In the genomic region with DNA sequence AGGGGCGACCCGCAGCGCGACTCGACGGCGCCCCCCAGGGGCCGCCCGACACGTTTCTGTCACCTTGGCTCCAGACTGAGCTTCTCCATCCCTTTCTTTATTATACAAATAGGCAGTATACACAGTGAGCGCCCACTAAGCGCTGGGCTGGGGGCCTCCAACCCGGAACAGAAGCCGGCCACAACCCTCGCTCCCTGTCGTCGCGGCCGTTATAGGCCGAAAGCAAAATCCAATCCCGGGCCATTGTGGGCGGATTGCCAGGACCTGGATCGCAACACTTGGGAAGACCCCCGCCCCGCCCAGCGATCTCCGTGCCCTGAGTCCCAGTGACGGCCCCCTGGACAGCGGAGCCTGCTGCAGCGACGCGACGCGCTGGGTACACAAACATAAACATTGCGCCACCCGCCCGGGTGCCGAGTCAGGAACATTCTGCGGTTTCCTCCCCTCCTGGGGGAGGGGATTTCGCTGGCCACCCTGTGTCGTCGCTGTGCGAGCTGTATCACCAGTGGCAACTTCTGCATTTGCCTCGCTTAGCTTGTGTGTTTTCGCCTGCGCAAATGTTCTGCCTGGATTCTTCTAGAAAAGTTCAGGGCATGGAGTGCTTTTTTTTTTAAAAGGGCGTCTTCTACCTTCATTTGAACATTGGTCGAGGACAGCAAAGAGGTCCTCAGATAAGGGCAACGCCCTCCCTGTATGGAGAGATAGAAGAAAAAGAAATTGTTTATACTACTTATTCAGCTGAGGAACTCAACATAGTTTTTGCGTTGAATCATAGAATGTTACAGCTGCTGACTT, we compare ENCODE assay signal across 7 cellular contexts. TPM values are rescaled to one million over a fixed set of nuclear protein-coding genes. Genes with fewer than 3 reads are reported as not detected.
DNase-seq lines count a peak whose midpoint lies in the region; ATAC-seq and TF ChIP-seq lines count a peak whose summit lies in the region.

No MANE protein-coding gene starts in this region.

- H3K27ac ChIP-seq in duodenal mucosa (ENCODE audit: low read depth, low read length): peak overlapping the region; percentile 98
- peak overlapping the region; percentile 98 to 100 for H3K27ac ChIP-seq in lung (ENCODE audit: low read depth in 1 of 2, low read length in 1 of 2)

- peak overlapping the region; percentile 93 to 99 for H3K9ac ChIP-seq in duodenal mucosa (ENCODE audit: low read depth in 1 of 2, low read length in 2 of 2)

- ATAC-seq in GM18505 (IDR thresholded peaks at IDR 0.05; ENCODE audit: unreplicated experiment) (peak; percentile 34), HG03097 (IDR thresholded peaks at IDR 0.05; ENCODE audit: low FRiP score, unreplicated experiment) (peak; percentile 35), lung (ENCODE audit: insufficient read depth, low FRiP score) (peak; percentile 31)

- TF ChIP-seq POLR2A in GM18505 (IDR thresholded peaks at IDR 0.05; ENCODE audit: borderline replicate concordance, extremely low read depth, insufficient read depth, insufficient read length): peak; percentile 43

- H3K4me3 ChIP-seq in duodenal mucosa (ENCODE audit: low read depth in 1 of 2, low read length in 2 of 2) (peak overlapping the region; percentile 71 to 74), lung (peak overlapping the region; percentile 39)

- peak; percentile 50 for TF ChIP-seq CTCF in lung (IDR thresholded peaks at IDR 0.05; ENCODE audit: control extremely low read depth, extremely low read depth)

- CTCF ChIA-PET in activated CD4-positive, alpha-beta memory T cell treated with anti-CD3 and anti-CD28 coated beads for 36 hours (lab: Charles Lee): interaction anchor here (0.6 to 5.0 kb wide), 20 partner anchors 10 to 492 kb away, joined by 3 to 47 read pairs (median 4); partner anchors contain the start of gene RPL26L1

- POLR2A ChIA-PET in activated CD4-positive, alpha-beta memory T cell treated with anti-CD3 and anti-CD28 coated beads for 36 hours (lab: Charles Lee): interaction anchor here (0.8 to 2.4 kb wide), 6 partner anchors 9 to 263 kb away, joined by 3 to 10 read pairs (median 5); partner anchors contain the start of gene ATP6V0E1

- DNase-seq in NCI-H748 treated with DMSO at 0.1 percent for 48 hours (lab: John Stamatoyannopoulos, UW) (peak; percentile 89), lung (ENCODE audit: low spot score) (peak; percentile 97)
- peak; percentile 86 for DNase-seq in activated CD4-positive, alpha-beta memory T cell treated with anti-CD3 and anti-CD28 coated beads for 36 hours
- peak in 2 of 3 experiments; percentile 40 to 68 for DNase-seq in stimulated activated CD4-positive, alpha-beta T cell treated with anti-CD3 and anti-CD28 coated beads, TNF-alpha, amount 100 ng/mL, for 24 hours (ENCODE audit: low read depth in 3 of 3)

- peak overlapping the region; percentile 81 for H3K4me3 Mint-ChIP-seq in activated CD4-positive, alpha-beta memory T cell treated with anti-CD3 and anti-CD28 coated beads for 36 hours

- H3K27me3 Mint-ChIP-seq in activated CD4-positive, alpha-beta memory T cell treated with anti-CD3 and anti-CD28 coated beads for 36 hours: no peaks in the 10 kb centered on the region

- H3K27ac Mint-ChIP-seq in activated CD4-positive, alpha-beta memory T cell treated with anti-CD3 and anti-CD28 coated beads for 36 hours: peak overlapping the region; percentile 92

- H3K27me3 ChIP-seq in duodenal mucosa (ENCODE audit: control insufficient read depth in 1 of 2, insufficient read depth in 2 of 2, low read length in 2 of 2): no peaks in the 10 kb centered on the region
- H3K27me3 ChIP-seq in lung (ENCODE audit: control insufficient read depth, insufficient read depth): no peaks in the 10 kb centered on the region

- WGBS in lung, 2 donors: 1 to 2% methylated on average over 50 of the region's 50 CpGs

- intact Hi-C loops in activated CD4-positive, alpha-beta memory T cell treated with anti-CD3 and anti-CD28 coated beads for 36 hours (cut with micrococcal nuclease): loop anchor here (1.0 to 10.0 kb wide), 9 partner anchors 35 to 1385 kb away; partner anchors contain the start of genes FBXW11, NPM1 and STC2

- H3K36me3 Mint-ChIP-seq in activated CD4-positive, alpha-beta memory T cell treated with anti-CD3 and anti-CD28 coated beads for 36 hours: peaks cover 10% of the 10 kb centered on the region

- peaks cover 65% of the 10 kb centered on the region for H3K4me1 Mint-ChIP-seq in activated CD4-positive, alpha-beta memory T cell treated with anti-CD3 and anti-CD28 coated beads for 36 hours (ENCODE audit: low read depth)

- H3K4me1 ChIP-seq in duodenal mucosa (ENCODE audit: control insufficient read depth in 1 of 2, insufficient read depth in 2 of 2, low read length in 2 of 2) (peaks cover 60 to 70% of the 10 kb centered on the region in 2 donors), lung (ENCODE audit: control insufficient read depth in 2 of 2, insufficient read depth in 2 of 2, low read length in 2 of 2) (peaks cover 0 to 23% of the 10 kb centered on the region in 2 donors)

- no peaks in the 10 kb centered on the region for H3K9me3 ChIP-seq in duodenal mucosa (ENCODE audit: control insufficient read depth in 1 of 2, low read length in 2 of 2)
- peaks cover 0 to 2% of the 10 kb centered on the region in 2 donors for H3K9me3 ChIP-seq in lung (ENCODE audit: control insufficient read depth in 2 of 2, insufficient read depth in 1 of 2, low read length in 1 of 2)

- H3K36me3 ChIP-seq in duodenal mucosa (ENCODE audit: control insufficient read depth in 1 of 2, insufficient read depth in 2 of 2, low read length in 2 of 2) (peaks cover 24 to 28% of the 10 kb centered on the region in 2 donors), lung (ENCODE audit: control insufficient read depth in 2 of 2, insufficient read depth in 2 of 2, low read length in 2 of 2) (peaks cover 17 to 21% of the 10 kb centered on the region in 2 donors)

- H3K9me3 Mint-ChIP-seq in activated CD4-positive, alpha-beta memory T cell treated with anti-CD3 and anti-CD28 coated beads for 36 hours: no peaks in the 10 kb centered on the region

RNA-seq across cellular contexts. Expression of gene DUSP1, which starts 1.3 kb away (rescaled TPM):
- 10 to 100 TPM; 10.6 to 10.7 TPM for total RNA-seq in activated CD4-positive, alpha-beta memory T cell treated with anti-CD3 and anti-CD28 coated beads for 36 hours
- 100 to 1,000 TPM; 310 to 377 TPM for total RNA-seq in lung
- 1,000 to 10,000 TPM in 1 of 2 donors, 100 to 1,000 TPM in 1; 138 to 1,153 TPM for polyA plus RNA-seq in lung

Comparison
In these comparisons a context has a peak if more than half of its experiments do, and no peak if none do; other contexts are left out.
1. Peak in every context shown above with its lines: DNase-seq, ATAC-seq, H3K4me3 ChIP-seq and H3K27ac ChIP-seq.
2. RNA of gene DUSP1, which starts 1.3 kb away (total RNA-seq): 310 to 377 TPM in lung; 10.6 to 10.7 TPM in activated CD4-positive, alpha-beta memory T cell treated with anti-CD3 and anti-CD28 coated beads for 36 hours; every median in the first group is over 10 times any median in the second.